In genomic region chr2:54561795-54562592, GRCh38 we compare ENCODE assay signal across 9 cellular contexts.
A peak's percentile ranks its signal among the peaks of the same experiment; 100 is the strongest.
DNase-seq lines count a peak whose midpoint lies in the region; ATAC-seq and TF ChIP-seq lines count a peak whose summit lies in the region.
"Had no signal": no experiment of that assay in that cellular context is flagged by ENCODE, and none has a peak within 500 bp of the region (broad histone marks: within the 10 kb centered on the region; RNA-seq: fewer than 3 reads in every experiment).

No MANE protein-coding gene starts in this region.

- H3K9me3 ChIP-seq in hepatocyte (ENCODE audit: low read depth) (no peaks in the 10 kb centered on the region), stomach (no peaks in the 10 kb centered on the region)

- H3K4me3 ChIP-seq in hepatocyte, result peak overlapping the region; percentile 68
- H3K4me3 ChIP-seq in stomach, result peak overlapping the region in 1 of 4 donors; percentile 15

- intact Hi-C loops in stomach (cut with DNase I; ENCODE audit: low total_unique reads), result no loop called here

- H3K36me3 ChIP-seq in hepatocyte (replicated peaks; ENCODE audit: insufficient read depth, low read depth) (no peaks in the 10 kb centered on the region), stomach (no peaks in the 10 kb centered on the region)

- no peaks in the 10 kb centered on the region for H3K9me3 Mint-ChIP-seq in activated CD8-positive, alpha-beta memory T cell treated with anti-CD3 and anti-CD28 coated beads, Interleukin-2, amount 10 ng/mL, durations not matched to agents 7 days and 5 days (ENCODE audit: low read depth)
- H3K9me3 Mint-ChIP-seq in T-helper 1 cell treated with Interleukin-12 subunit alpha and Interleukin-12 subunit beta and Interleukin-4 antibody, amounts not matched to agents 30 μg/mL and 1 μg/mL, for 36 hours, result no peaks in the 10 kb centered on the region

- H4K20me1 ChIP-seq in hepatocyte (ENCODE audit: insufficient read depth, poor library complexity, severe bottlenecking), result peaks cover 47% of the 10 kb centered on the region

- H3K27ac ChIP-seq in hepatocyte (peak overlapping the region; percentile 98), stomach (peak overlapping the region; percentile 2 to 96 (median 8))

- no peak overlapping the region for H2AFZ ChIP-seq in hepatocyte

- H3K36me3 Mint-ChIP-seq in activated CD8-positive, alpha-beta memory T cell treated with anti-CD3 and anti-CD28 coated beads, Interleukin-2, amount 10 ng/mL, durations not matched to agents 7 days and 5 days, result peaks cover 31% of the 10 kb centered on the region
- peaks cover 40% of the 10 kb centered on the region for H3K36me3 Mint-ChIP-seq in T-helper 1 cell treated with Interleukin-12 subunit alpha and Interleukin-12 subunit beta and Interleukin-4 antibody, amounts not matched to agents 30 μg/mL and 1 μg/mL, for 36 hours (ENCODE audit: low read depth)

- CTCF ChIA-PET in activated CD8-positive, alpha-beta memory T cell treated with anti-CD3 and anti-CD28 coated beads, Interleukin-2, amount 10 ng/mL, durations not matched to agents 7 days and 5 days (lab: Charles Lee), result interaction anchor here (0.6 to 5.9 kb wide), 4 partner anchors 11 to 104 kb away, joined by 3 to 87 read pairs (median 4); no protein-coding TSS in a partner anchor

- H3K79me2 ChIP-seq in hepatocyte, result peaks cover 91% of the 10 kb centered on the region

- no peak for TF ChIP-seq EP300 in stomach (IDR thresholded peaks at IDR 0.05)

- TF ChIP-seq CTCF in hepatocyte (IDR thresholded peaks at IDR 0.05; ENCODE audit: poor library complexity) (no peak), stomach (IDR thresholded peaks at IDR 0.05) (no peak)

- H3K4me2 ChIP-seq in hepatocyte, result peak overlapping the region; percentile 86

- H3K27me3 Mint-ChIP-seq in activated CD8-positive, alpha-beta memory T cell treated with anti-CD3 and anti-CD28 coated beads, Interleukin-2, amount 10 ng/mL, durations not matched to agents 7 days and 5 days, result no peaks in the 10 kb centered on the region
- H3K27me3 Mint-ChIP-seq in T-helper 1 cell treated with Interleukin-12 subunit alpha and Interleukin-12 subunit beta and Interleukin-4 antibody, amounts not matched to agents 30 μg/mL and 1 μg/mL, for 36 hours (ENCODE audit: low read depth), result no peaks in the 10 kb centered on the region

- no peak for TF ChIP-seq POLR2A in stomach (IDR thresholded peaks at IDR 0.05)

- no peak for DNase-seq in activated CD8-positive, alpha-beta memory T cell treated with anti-CD3 and anti-CD28 coated beads, Interleukin-2, amount 10 ng/mL, durations not matched to agents 7 days and 5 days
- no peak for DNase-seq in activated CD8-positive, alpha-beta memory T cell treated with anti-CD3 and anti-CD28 coated beads, Interleukin-2, amount 50 U/mL, for 4 hours
- DNase-seq in hepatocyte (ENCODE audit: low spot score), result no peak
- no peak for DNase-seq in stomach
- no peak for DNase-seq in NCI-H82 (lab: John Stamatoyannopoulos, UW)
- no peak for DNase-seq in GM19240 (ENCODE audit: insufficient read length, low spot score)
- DNase-seq: SHP77 had no signal

- H3K4me1 ChIP-seq in hepatocyte (ENCODE audit: insufficient read depth) (peaks cover 31% of the 10 kb centered on the region), stomach (peaks cover 47 to 94% (median 75%) of the 10 kb centered on the region in 4 donors)

- no peaks in the 10 kb centered on the region for H3K27me3 ChIP-seq in hepatocyte
- no peaks in the 10 kb centered on the region for H3K27me3 ChIP-seq in stomach

- H3K27ac Mint-ChIP-seq in activated CD8-positive, alpha-beta memory T cell treated with anti-CD3 and anti-CD28 coated beads, Interleukin-2, amount 10 ng/mL, durations not matched to agents 7 days and 5 days, result peak overlapping the region; percentile 82
- H3K27ac Mint-ChIP-seq in T-helper 1 cell treated with Interleukin-12 subunit alpha and Interleukin-12 subunit beta and Interleukin-4 antibody, amounts not matched to agents 30 μg/mL and 1 μg/mL, for 36 hours, result peak overlapping the region; percentile 89

- peak overlapping the region; percentile 68 for H3K4me3 Mint-ChIP-seq in activated CD8-positive, alpha-beta memory T cell treated with anti-CD3 and anti-CD28 coated beads, Interleukin-2, amount 10 ng/mL, durations not matched to agents 7 days and 5 days
- peak overlapping the region; percentile 86 for H3K4me3 Mint-ChIP-seq in T-helper 1 cell treated with Interleukin-12 subunit alpha and Interleukin-12 subunit beta and Interleukin-4 antibody, amounts not matched to agents 30 μg/mL and 1 μg/mL, for 36 hours

- peaks cover 54% of the 10 kb centered on the region for H3K4me1 Mint-ChIP-seq in activated CD8-positive, alpha-beta memory T cell treated with anti-CD3 and anti-CD28 coated beads, Interleukin-2, amount 10 ng/mL, durations not matched to agents 7 days and 5 days
- H3K4me1 Mint-ChIP-seq in T-helper 1 cell treated with Interleukin-12 subunit alpha and Interleukin-12 subunit beta and Interleukin-4 antibody, amounts not matched to agents 30 μg/mL and 1 μg/mL, for 36 hours (ENCODE audit: low read depth), result peaks cover 54% of the 10 kb centered on the region

- 77% methylated on average over 4 of the region's 4 CpGs for whole genome bisulfite sequencing in hepatocyte (ENCODE audit: low lambda C conversion rate, missing lambda C conversion rate)
- WGBS in stomach, 5 donors, result 48 to 71% (median 59%) methylated on average over 4 of the region's 4 CpGs

- no peaks in the 10 kb centered on the region for H3K9me2 ChIP-seq in hepatocyte (replicated peaks; ENCODE audit: insufficient read depth)

- ATAC-seq in activated CD8-positive, alpha-beta memory T cell treated with anti-CD3 and anti-CD28 coated beads, Interleukin-2, amount 10 ng/mL, durations not matched to agents 7 days and 5 days, result no peak
- no peak for ATAC-seq in HG03095 (IDR thresholded peaks at IDR 0.05; ENCODE audit: unreplicated experiment)
